Comparison of ENCODE assay signal across 18 cellular contexts in the genomic region with DNA sequence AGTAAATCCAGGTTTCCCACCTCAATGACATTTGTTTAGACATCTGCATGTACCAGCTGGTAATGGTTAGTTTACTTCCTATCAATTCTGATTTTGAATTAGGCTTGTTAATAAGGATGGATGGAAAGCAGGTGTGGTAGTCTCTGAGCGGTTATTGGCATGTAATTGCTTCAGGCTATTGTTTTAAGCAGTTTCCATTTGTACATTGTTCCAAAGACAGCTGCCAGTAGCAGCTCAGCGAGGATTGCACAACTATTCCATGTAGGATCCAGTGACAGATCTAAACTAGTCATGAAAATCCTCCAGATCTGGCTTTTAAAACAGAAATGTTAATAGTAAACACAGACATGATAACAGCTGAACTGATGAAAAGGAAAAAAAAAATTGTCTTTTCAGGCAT.
DNase-seq lines count a peak whose midpoint lies in the region; ATAC-seq, FAIRE-seq and TF ChIP-seq lines count a peak whose summit lies in the region.
"Had no signal": no experiment of that assay in that cellular context is flagged by ENCODE, and none has a peak within 500 bp of the region (broad histone marks: within the 10 kb centered on the region; RNA-seq: fewer than 3 reads in every experiment).

No MANE protein-coding gene starts in this region.

- no peak for FAIRE-seq in bronchial epithelial cell (lab: Jason Lieb, UNC)
- FAIRE-seq: GM12878, RCC 7860 had no signal

- no peaks in the 10 kb centered on the region for H3K9me3 Mint-ChIP-seq in T-cell
- H3K9me3 Mint-ChIP-seq: CD8-positive, alpha-beta T cell had no signal

- CTCF ChIA-PET in T-cell (lab: Charles Lee), result no interaction called here

- no peaks in the 10 kb centered on the region for H3K27me3 ChIP-seq in bronchial epithelial cell (ENCODE audit: control insufficient read depth, insufficient read depth, low read length)
- H3K27me3 ChIP-seq: BLaER1 treated with 17β-estradiol and CSF1 and Interleukin-3, amounts not matched to agents 10 nM and 100 nM had no signal

- no peak overlapping the region for H3K4me3 Mint-ChIP-seq in T-cell
- H3K4me3 Mint-ChIP-seq: CD8-positive, alpha-beta T cell had no signal

- no peak overlapping the region for H3K27ac Mint-ChIP-seq in T-cell
- H3K27ac Mint-ChIP-seq: CD8-positive, alpha-beta T cell had no signal

- DNase-seq in Ammon's horn (ENCODE audit: low spot score) (peak; percentile 49), LHCN-M2 (ENCODE audit: low read depth) (peak; percentile 5), NCI-H748 treated with DMSO at 0.1 percent for 48 hours (lab: John Stamatoyannopoulos, UW) (peak; percentile 20), bronchial epithelial cell (ENCODE audit: low read depth) (peak; percentile 55), T-cell (no peak)
- DNase-seq: Calu3; CD8-positive, alpha-beta T cell; GM23248; NCI-H187; NCI-H524; NK-92 treated with Interleukin-12 subunit alpha and Interleukin-12 subunit beta, amount 100 ng/mL, for 24 hours; SHP77 treated with DMSO at 0.1 percent for 48 hours had no signal

- no peak overlapping the region for H3K4me3 ChIP-seq in bronchial epithelial cell (ENCODE audit: low read depth, low read length)
- H3K4me3 ChIP-seq: BLaER1 treated with 17β-estradiol and CSF1 and Interleukin-3, amounts not matched to agents 10 nM and 100 nM; GM12878; GM23248; HAP-1 had no signal

- H3K4me1 Mint-ChIP-seq in T-cell, result no peaks in the 10 kb centered on the region

- ATAC-seq in T-cell (replicated peaks in 1 of 4), result no peak
- no peak for ATAC-seq in HG03025 (IDR thresholded peaks at IDR 0.05; ENCODE audit: low FRiP score, unreplicated experiment)
- ATAC-seq in HG02642 (IDR thresholded peaks at IDR 0.05; ENCODE audit: poor library complexity, unreplicated experiment), result no peak
- ATAC-seq: CD8-positive, alpha-beta T cell; GM12878 had no signal

- no peaks in the 10 kb centered on the region for H3K36me3 Mint-ChIP-seq in T-cell
- H3K36me3 Mint-ChIP-seq: CD8-positive, alpha-beta T cell had no signal

- POLR2A ChIA-PET in T-cell (lab: Charles Lee), result no interaction called here

- no peaks in the 10 kb centered on the region for H3K36me3 ChIP-seq in bronchial epithelial cell (ENCODE audit: control insufficient read depth, insufficient read depth, low read length)
- H3K36me3 ChIP-seq: BLaER1 treated with 17β-estradiol and CSF1 and Interleukin-3, amounts not matched to agents 10 nM and 100 nM; HAP-1 had no signal

- H3K27me3 Mint-ChIP-seq in T-cell, result peaks cover 6 to 9% of the 10 kb centered on the region in 2 donors

- TF ChIP-seq CTCF in bronchial epithelial cell (IDR thresholded peaks at IDR 0.05; ENCODE audit: insufficient read depth, low read length, severe bottlenecking), result no peak

Comparison
In these comparisons a context has a peak if more than half of its experiments do, and no peak if none do; other contexts are left out.
1. DNase-seq: peak in Ammon's horn (single experiment), LHCN-M2 (single experiment), NCI-H748 treated with DMSO at 0.1 percent for 48 hours (single experiment) and bronchial epithelial cell (single experiment); none in T-cell (0 of 34).